Comparison of ENCODE assay signal across 21 cellular contexts in genomic region chr1:237772014-237772413, GRCh38.
"Had no signal": no experiment of that assay in that cellular context is flagged by ENCODE, and none has a peak within 500 bp of the region (broad histone marks: within the 10 kb centered on the region; RNA-seq: fewer than 3 reads in every experiment).

No MANE protein-coding gene starts in this region.

- H3K9me3 ChIP-seq: SJSA1 had no signal

- H3K36me3 ChIP-seq: SJSA1 had no signal

- H3K4me1 ChIP-seq: SJSA1 had no signal

- H3K27me3 ChIP-seq: SJSA1 had no signal

- ATAC-seq: K562 had no signal

- H3K4me3 Mint-ChIP-seq: IgD-negative memory B cell had no signal

- H3K27me3 Mint-ChIP-seq: IgD-negative memory B cell had no signal

- H3K4me3 ChIP-seq: K562, SJSA1, SK-N-MC had no signal

- H3K4me2 ChIP-seq: KMS-11 had no signal

- DNase-seq: MV-4-11, NCI-H1048, NCI-H1105, NCI-H1417, NCI-H1436 treated with DMSO at 0.1 percent for 48 hours, NCI-H1694, NCI-H187 treated with DMSO at 0.1 percent for 48 hours, NCI-H2029 treated with DMSO at 0.1 percent for 48 hours, NCI-H2171 treated with DMSO at 0.1 percent for 48 hours, NCI-H524, NCI-H526 treated with DMSO at 0.1 percent for 48 hours, NCI-H748 treated with DMSO at 0.1 percent for 48 hours, Right ventricle myocardium superior, RPMI8226, SIG-M5 had no signal

- H3K9ac ChIP-seq: KMS-11 had no signal

- H3K27ac ChIP-seq: HL-60, KMS-11, SJSA1, SK-N-MC had no signal

- H3K27ac Mint-ChIP-seq: IgD-negative memory B cell had no signal

- H3K4me1 Mint-ChIP-seq: IgD-negative memory B cell had no signal

- H3K36me3 Mint-ChIP-seq: IgD-negative memory B cell had no signal
